In genomic region chr16:4618645-4619418, GRCh38 we compare ENCODE assay signal across 13 cellular contexts. TPM values are rescaled to one million over a fixed set of nuclear protein-coding genes. Genes with fewer than 3 reads are reported as not detected.
DNase-seq lines count a peak whose midpoint lies in the region; ATAC-seq and TF ChIP-seq lines count a peak whose summit lies in the region.
"Had no signal": no experiment of that assay in that cellular context is flagged by ENCODE, and none has a peak within 500 bp of the region (broad histone marks: within the 10 kb centered on the region; RNA-seq: fewer than 3 reads in every experiment).

No MANE protein-coding gene starts in this region.

- peak in 1 of 4 donors; percentile 20 for TF ChIP-seq CTCF in right lobe of liver (IDR thresholded peaks at IDR 0.05)

- WGBS in right lobe of liver (ENCODE audit: insufficient coverage, low coverage, low lambda C conversion rate, missing lambda C conversion rate) = 46% methylated on average over 6 of the region's 8 CpGs

- TF ChIP-seq POLR2A in right lobe of liver (IDR thresholded peaks at IDR 0.05) = no peak

- no peaks in the 10 kb centered on the region for H3K9me3 ChIP-seq in right lobe of liver
- H3K9me3 ChIP-seq: tibial nerve had no signal

- no peaks in the 10 kb centered on the region for H3K36me3 Mint-ChIP-seq in activated naive CD8-positive, alpha-beta T cell treated with anti-CD3 and anti-CD28 coated beads, Interleukin-2, amount 10 ng/mL, durations not matched to agents 7 days and 5 days
- no peaks in the 10 kb centered on the region for H3K36me3 Mint-ChIP-seq in activated naive CD8-positive, alpha-beta T cell treated with anti-CD3 and anti-CD28 coated beads for 36 hours

- peak overlapping the region; percentile 63 to 100 (median 97) for H3K27ac ChIP-seq in right lobe of liver
- H3K27ac ChIP-seq: HL-60 had no signal

- peaks cover 29% of the 10 kb centered on the region for H3K4me1 Mint-ChIP-seq in activated naive CD8-positive, alpha-beta T cell treated with anti-CD3 and anti-CD28 coated beads, Interleukin-2, amount 10 ng/mL, durations not matched to agents 7 days and 5 days
- peaks cover 22% of the 10 kb centered on the region for H3K4me1 Mint-ChIP-seq in activated naive CD8-positive, alpha-beta T cell treated with anti-CD3 and anti-CD28 coated beads for 36 hours

- no peak overlapping the region for H3K4me3 Mint-ChIP-seq in activated naive CD8-positive, alpha-beta T cell treated with anti-CD3 and anti-CD28 coated beads, Interleukin-2, amount 10 ng/mL, durations not matched to agents 7 days and 5 days
- H3K4me3 Mint-ChIP-seq in activated naive CD8-positive, alpha-beta T cell treated with anti-CD3 and anti-CD28 coated beads for 36 hours = no peak overlapping the region

- no peaks in the 10 kb centered on the region for H3K36me3 ChIP-seq in right lobe of liver
- H3K36me3 ChIP-seq: tibial nerve had no signal

- ATAC-seq in activated naive CD8-positive, alpha-beta T cell treated with anti-CD3 and anti-CD28 coated beads, Interleukin-2, amount 10 ng/mL, durations not matched to agents 7 days and 5 days (ENCODE audit: low read depth) = no peak
- peak; percentile 5 to 33 (median 22) for ATAC-seq in right lobe of liver
- no peak for ATAC-seq in GM18511 (IDR thresholded peaks at IDR 0.05; ENCODE audit: unreplicated experiment)
- no peak for ATAC-seq in GM19463 (IDR thresholded peaks at IDR 0.05; ENCODE audit: unreplicated experiment)
- ATAC-seq in HG03521 (IDR thresholded peaks at IDR 0.05; ENCODE audit: unreplicated experiment) = no peak
- ATAC-seq: left colon had no signal

- H3K4me1 ChIP-seq in right lobe of liver = peaks cover 0 to 52% (median 16%) of the 10 kb centered on the region in 4 donors

- intact Hi-C loops in right lobe of liver (cut with DNase I) = no loop called here

- no peaks in the 10 kb centered on the region for H3K27me3 ChIP-seq in right lobe of liver
- H3K27me3 ChIP-seq: tibial nerve had no signal

- H3K27me3 Mint-ChIP-seq in activated naive CD8-positive, alpha-beta T cell treated with anti-CD3 and anti-CD28 coated beads, Interleukin-2, amount 10 ng/mL, durations not matched to agents 7 days and 5 days = no peaks in the 10 kb centered on the region
- H3K27me3 Mint-ChIP-seq in activated naive CD8-positive, alpha-beta T cell treated with anti-CD3 and anti-CD28 coated beads for 36 hours = no peaks in the 10 kb centered on the region

- no peak for DNase-seq in activated naive CD8-positive, alpha-beta T cell treated with anti-CD3 and anti-CD28 coated beads, Interleukin-2, amount 10 ng/mL, durations not matched to agents 7 days and 5 days
- no peak for DNase-seq in activated naive CD8-positive, alpha-beta T cell treated with anti-CD3 and anti-CD28 coated beads for 36 hours
- DNase-seq in SHP77 treated with DMSO at 0.1 percent for 48 hours (lab: John Stamatoyannopoulos, UW) (peak; percentile 31), right lobe of liver (peak in 2 of 3 donors; percentile 71 to 79), ureter (ENCODE audit: low spot score) (peak; percentile 71)
- DNase-seq: activated effector memory CD4-positive, alpha-beta T cell treated with Interleukin-2 at 50 U/mL for 16 hours; left colon; NCI-H2107 had no signal

- peak overlapping the region; percentile 9 for H3K27ac Mint-ChIP-seq in activated naive CD8-positive, alpha-beta T cell treated with anti-CD3 and anti-CD28 coated beads, Interleukin-2, amount 10 ng/mL, durations not matched to agents 7 days and 5 days
- no peak overlapping the region for H3K27ac Mint-ChIP-seq in activated naive CD8-positive, alpha-beta T cell treated with anti-CD3 and anti-CD28 coated beads for 36 hours

- H3K9me3 Mint-ChIP-seq in activated naive CD8-positive, alpha-beta T cell treated with anti-CD3 and anti-CD28 coated beads, Interleukin-2, amount 10 ng/mL, durations not matched to agents 7 days and 5 days = no peaks in the 10 kb centered on the region
- H3K9me3 Mint-ChIP-seq in activated naive CD8-positive, alpha-beta T cell treated with anti-CD3 and anti-CD28 coated beads for 36 hours = no peaks in the 10 kb centered on the region

- H3K4me3 ChIP-seq in right lobe of liver = peak overlapping the region in 1 of 3 donors; percentile 20
- H3K4me3 ChIP-seq: tibial nerve had no signal

- POLR2A ChIA-PET in activated naive CD8-positive, alpha-beta T cell treated with anti-CD3 and anti-CD28 coated beads, Interleukin-2, amount 10 ng/mL, durations not matched to agents 7 days and 5 days (lab: Charles Lee) = interaction anchor here (0.6 kb wide), 2 partner anchors 261 to 1765 kb away, joined by 3 to 6 read pairs; no protein-coding TSS in a partner anchor

RNA-seq across cellular contexts. Expression of gene UBALD1, which starts 4.1 kb away (rescaled TPM):
- total RNA-seq in activated naive CD8-positive, alpha-beta T cell treated with anti-CD3 and anti-CD28 coated beads, Interleukin-2, amount 10 ng/mL, durations not matched to agents 7 days and 5 days = 10 to 100 TPM; 21.3 to 23.7 TPM
- total RNA-seq in activated naive CD8-positive, alpha-beta T cell treated with anti-CD3 and anti-CD28 coated beads for 36 hours = 10 to 100 TPM; 21.3 to 25.4 TPM
- 10 to 100 TPM in 4 of 6 experiments, 1 to 10 TPM in 2; 6.4 to 29.5 (median 17.2) TPM for total RNA-seq in right lobe of liver
- 27.2 TPM for total RNA-seq in ureter

RNA-seq across cellular contexts. Expression of gene MGRN1, which starts 5.8 kb away (rescaled TPM):
- total RNA-seq in activated naive CD8-positive, alpha-beta T cell treated with anti-CD3 and anti-CD28 coated beads, Interleukin-2, amount 10 ng/mL, durations not matched to agents 7 days and 5 days = 10 to 100 TPM; 84.4 to 91.7 TPM
- total RNA-seq in activated naive CD8-positive, alpha-beta T cell treated with anti-CD3 and anti-CD28 coated beads for 36 hours = 10 to 100 TPM; 63.7 to 64.3 TPM
- total RNA-seq in right lobe of liver = 10 to 100 TPM; 42.5 to 67.3 (median 49.5) TPM
- 104 TPM for total RNA-seq in ureter

Comparison
In these comparisons a context has a peak if more than half of its experiments do, and no peak if none do; other contexts are left out.
1. ATAC-seq: peak in right lobe of liver (4 of 4); none in activated naive CD8-positive, alpha-beta T cell treated with anti-CD3 and anti-CD28 coated beads, Interleukin-2, amount 10 ng/mL, durations not matched to agents 7 days and 5 days (single experiment), GM18511 (single experiment), GM19463 (single experiment) and HG03521 (single experiment).
2. DNase-seq: peak in SHP77 treated with DMSO at 0.1 percent for 48 hours (single experiment), right lobe of liver (2 of 3) and ureter (single experiment); none in activated naive CD8-positive, alpha-beta T cell treated with anti-CD3 and anti-CD28 coated beads, Interleukin-2, amount 10 ng/mL, durations not matched to agents 7 days and 5 days (single experiment) and activated naive CD8-positive, alpha-beta T cell treated with anti-CD3 and anti-CD28 coated beads for 36 hours (single experiment).